ENCODE assay signal across 3 cellular contexts in genomic region chr4:1445716-1446445, GRCh38.
TF ChIP-seq lines count a peak whose summit lies in the region.

No MANE protein-coding gene starts in this region.

TF ChIP-seq in SK-N-SH, 30 proteins besides CTCF, POLR2A, EP300 and RAD21:
- no peak for TF ChIP-seq TAF1 (IDR thresholded peaks at IDR 0.05; ENCODE audit: borderline replicate concordance, low read depth, low read length)
- TF ChIP-seq MEF2A (IDR thresholded peaks at IDR 0.05; ENCODE audit: borderline replicate concordance, low read depth), result no peak
- TF ChIP-seq USF1 (IDR thresholded peaks at IDR 0.05; ENCODE audit: borderline replicate concordance, low read depth), result no peak
- no peak for TF ChIP-seq IRF3 (IDR thresholded peaks at IDR 0.05; ENCODE audit: low read depth, low read length)
- no peak for TF ChIP-seq RXRA (IDR thresholded peaks at IDR 0.05; ENCODE audit: borderline replicate concordance, low read depth)
- TF ChIP-seq ZBTB33 (IDR thresholded peaks at IDR 0.05; ENCODE audit: borderline replicate concordance, low read depth), result no peak
- no peak for TF ChIP-seq POLR2AphosphoS5 (IDR thresholded peaks at IDR 0.05; ENCODE audit: low read depth, low read length)
- no peak for TF ChIP-seq GABPA (IDR thresholded peaks at IDR 0.05; ENCODE audit: low read depth)

TF ChIP-seq in SK-N-SH treated with all-trans-retinoic acid at 6 μM for 48 hours, 23 proteins besides CTCF, POLR2A, EP300 and RAD21:
- TF ChIP-seq PPARA (CRISPR knock-in tag; IDR thresholded peaks at IDR 0.05; ENCODE audit: borderline replicate concordance) (no peak), POU6F1 (CRISPR knock-in tag; IDR thresholded peaks at IDR 0.05; ENCODE audit: borderline replicate concordance, low read depth) (no peak), ZNF565 (CRISPR knock-in tag; conservative IDR thresholded peaks at IDR 0.05; ENCODE audit: low read depth) (no peak), SNAI2 (CRISPR knock-in tag; IDR thresholded peaks at IDR 0.05) (no peak), TCF4 (CRISPR knock-in tag; IDR thresholded peaks at IDR 0.05; ENCODE audit: borderline replicate concordance) (no peak), CSRNP3 (CRISPR knock-in tag; IDR thresholded peaks at IDR 0.05) (no peak), OSR1 (CRISPR knock-in tag; IDR thresholded peaks at IDR 0.05) (no peak), ESRRG (CRISPR knock-in tag; IDR thresholded peaks at IDR 0.05) (no peak), CSDC2 (CRISPR knock-in tag; IDR thresholded peaks at IDR 0.05) (no peak), ZFP30 (CRISPR knock-in tag; IDR thresholded peaks at IDR 0.05) (no peak)

TF ChIP-seq in HepG2, 621 proteins besides CTCF, POLR2A, EP300 and RAD21:
- TF ChIP-seq ZBTB14 (CRISPR knock-in tag; IDR thresholded peaks at IDR 0.05) (no peak), KDM3A (CRISPR knock-in tag; IDR thresholded peaks at IDR 0.05; ENCODE audit: low read depth) (no peak), ZBTB25 (CRISPR knock-in tag; IDR thresholded peaks at IDR 0.05) (no peak), ZNF772 (CRISPR knock-in tag; IDR thresholded peaks at IDR 0.05) (no peak), ZBTB4 (CRISPR knock-in tag; IDR thresholded peaks at IDR 0.05; ENCODE audit: borderline replicate concordance) (no peak), SMARCE1 (IDR thresholded peaks at IDR 0.05; ENCODE audit: borderline replicate concordance) (no peak)
